Comparison of ENCODE assay signal across 31 cellular contexts in genomic region chr2:81436256-81436655, GRCh38.
"Had no signal": no experiment of that assay in that cellular context is flagged by ENCODE, and none has a peak within 500 bp of the region (broad histone marks: within the 10 kb centered on the region; RNA-seq: fewer than 3 reads in every experiment).

No MANE protein-coding gene starts in this region.

- ATAC-seq: activated CD4-positive, CD25-positive, alpha-beta regulatory T cell treated with anti-CD3 and anti-CD28 coated beads, Interleukin-2, amount 50 U/mL, for 24 hours; body of pancreas; left colon; naive thymus-derived CD4-positive, alpha-beta T cell; stimulated activated effector memory CD8-positive, alpha-beta T cell treated with anti-CD3 and anti-CD28 coated beads, Interleukin-12 subunit alpha, Interleukin-12 subunit beta, amount 100 ng/mL, for 72 hours had no signal

- H3K36me3 ChIP-seq: adrenal gland, esophagus squamous epithelium, ovary, prostate gland, sigmoid colon, thoracic aorta, vagina, WERI-Rb-1 had no signal

- H3K9me3 ChIP-seq: adrenal gland, body of pancreas, esophagus squamous epithelium, ovary, prostate gland, sigmoid colon, thoracic aorta, vagina had no signal

- H3K27ac ChIP-seq: adrenal gland, body of pancreas, esophagus squamous epithelium, hepatocyte, ovary, prostate gland, sigmoid colon, thoracic aorta, vagina, WERI-Rb-1 had no signal

- H3K4me3 ChIP-seq: adrenal gland, body of pancreas, esophagus squamous epithelium, hepatocyte, ovary, prostate gland, sigmoid colon, thoracic aorta, vagina had no signal

- H3K27me3 ChIP-seq: adrenal gland, body of pancreas, esophagus squamous epithelium, hepatocyte, ovary, sigmoid colon, vagina had no signal

- FAIRE-seq: colon, frontal cortex, small intestine had no signal

- H3K4me1 ChIP-seq: adrenal gland, body of pancreas, esophagus squamous epithelium, prostate gland, vagina had no signal

- DNase-seq: activated CD4-positive, alpha-beta T cell treated with anti-CD3 and anti-CD28 coated beads for 48 hours; activated CD4-positive, alpha-beta T cell treated with anti-CD3 and anti-CD28 coated beads, Interleukin-2, amount 50 U/mL, for 48 hours; activated CD8-positive, alpha-beta memory T cell treated with anti-CD3 and anti-CD28 coated beads for 24 hours; activated effector memory CD4-positive, alpha-beta T cell treated with Interleukin-2 at 50 U/mL for 16 hours; activated naive CD4-positive, alpha-beta T cell treated with anti-CD3 and anti-CD28 coated beads for 36 hours; activated naive CD8-positive, alpha-beta T cell treated with anti-CD3 and anti-CD28 coated beads for 36 hours; adrenal gland; aorta; body of pancreas; dermis blood vessel endothelial cell; effector CD4-positive, alpha-beta T cell; esophagus squamous epithelium; islet precursor cell; left colon; midbrain; naive thymus-derived CD4-positive, alpha-beta T cell; ovary; retina; sigmoid colon; small intestine; stimulated activated CD4-positive, alpha-beta T cell treated with anti-CD3 and anti-CD28 coated beads, Interleukin-4, amount 100 ng/mL, for 24 hours; trophoblast cell; WERI-Rb-1 had no signal
